9 cellular contexts compared by ENCODE assay signal in genomic region chr1:200873671-200874397, GRCh38. TPM values are rescaled to one million over a fixed set of nuclear protein-coding genes. Genes with fewer than 3 reads are reported as not detected.
DNase-seq lines count a peak whose midpoint lies in the region; ATAC-seq and TF ChIP-seq lines count a peak whose summit lies in the region.
"Had no signal": no experiment of that assay in that cellular context is flagged by ENCODE, and none has a peak within 500 bp of the region (broad histone marks: within the 10 kb centered on the region; RNA-seq: fewer than 3 reads in every experiment).

No MANE protein-coding gene starts in this region.

- intact Hi-C loops in esophagus squamous epithelium (cut with DNase I) = no loop called here
- intact Hi-C loops in sigmoid colon (cut with DNase I) = no loop called here
- intact Hi-C loops in PC-3 (cut with micrococcal nuclease) = no loop called here
- intact Hi-C loops in thyroid gland (cut with DNase I) = no loop called here

- TF ChIP-seq POLR2A in esophagus squamous epithelium (IDR thresholded peaks at IDR 0.05) = no peak
- TF ChIP-seq POLR2A in sigmoid colon (IDR thresholded peaks at IDR 0.05) = no peak
- TF ChIP-seq POLR2A in thyroid gland (IDR thresholded peaks at IDR 0.05) = no peak

- H3K9me3 ChIP-seq in esophagus squamous epithelium (no peaks in the 10 kb centered on the region), sigmoid colon (no peaks in the 10 kb centered on the region), PC-3 (ENCODE audit: low read length) (no peaks in the 10 kb centered on the region), thyroid gland (no peaks in the 10 kb centered on the region)

- no peak for TF ChIP-seq CTCF in esophagus squamous epithelium (IDR thresholded peaks at IDR 0.05)
- no peak for TF ChIP-seq CTCF in sigmoid colon (IDR thresholded peaks at IDR 0.05)
- TF ChIP-seq CTCF in PC-3 (conservative IDR thresholded peaks at IDR 0.05; ENCODE audit: low read depth, low read length) = no peak
- no peak for TF ChIP-seq CTCF in thyroid gland (IDR thresholded peaks at IDR 0.05)

- peak overlapping the region in 2 of 4 donors; percentile 6 to 49 for H3K27ac ChIP-seq in esophagus squamous epithelium
- H3K27ac ChIP-seq in sigmoid colon = no peak overlapping the region
- no peak overlapping the region for H3K27ac ChIP-seq in PC-3 (ENCODE audit: low read length)
- no peak overlapping the region for H3K27ac ChIP-seq in thyroid gland

- H3F3A ChIP-seq in PC-3 (ENCODE audit: low read length, unreplicated experiment) = no peaks in the 10 kb centered on the region

- no peak overlapping the region for H3K4me2 ChIP-seq in PC-3 (ENCODE audit: low read length)

- CTCF ChIA-PET in PC-3 (lab: Charles Lee) = no interaction called here

- no peak overlapping the region for H3K9ac ChIP-seq in PC-3 (ENCODE audit: low read length)

- H3K36me3 ChIP-seq in esophagus squamous epithelium = no peaks in the 10 kb centered on the region
- no peaks in the 10 kb centered on the region for H3K36me3 ChIP-seq in sigmoid colon
- no peaks in the 10 kb centered on the region for H3K36me3 ChIP-seq in PC-3 (ENCODE audit: low read depth, low read length)
- no peaks in the 10 kb centered on the region for H3K36me3 ChIP-seq in thyroid gland

- no peak for TF ChIP-seq EP300 in sigmoid colon (IDR thresholded peaks at IDR 0.05)

- no peaks in the 10 kb centered on the region for H3K79me2 ChIP-seq in PC-3 (ENCODE audit: low read length)

- no peaks in the 10 kb centered on the region for H4K20me1 ChIP-seq in PC-3 (ENCODE audit: low read length)

- H3K9me2 ChIP-seq in PC-3 (replicated peaks; ENCODE audit: low read length) = no peaks in the 10 kb centered on the region

- POLR2A ChIA-PET in PC-3 (lab: Charles Lee; ENCODE audit: unreplicated experiment) = no interaction called here

- WGBS in esophagus squamous epithelium, 2 donors = 11 to 62% methylated on average over 11 to 23 of the region's 66 CpGs
- WGBS in sigmoid colon, 2 donors = 17 to 33% methylated on average over 66 of the region's 66 CpGs
- 32 to 56% methylated on average over 13 to 31 of the region's 66 CpGs for WGBS in thyroid gland, 2 donors

- no peak for ATAC-seq in PC-3

- H3K4me3 ChIP-seq in esophagus squamous epithelium = peak overlapping the region; percentile 3 to 59 (median 27)
- H3K4me3 ChIP-seq in sigmoid colon = peak overlapping the region in 3 of 4 donors; percentile 11 to 39 (median 37)
- H3K4me3 ChIP-seq in PC-3 (ENCODE audit: low read length) = no peak overlapping the region
- H3K4me3 ChIP-seq in thyroid gland (replicated peaks in 1 of 3) = no peak overlapping the region

- H3K27me3 ChIP-seq in esophagus squamous epithelium (peaks cover 0 to 97% (median 11%) of the 10 kb centered on the region in 4 donors), sigmoid colon (peaks cover 19 to 85% (median 51%) of the 10 kb centered on the region in 3 donors), PC-3 (ENCODE audit: low read length) (peaks cover 68% of the 10 kb centered on the region), thyroid gland (peaks cover 17% of the 10 kb centered on the region)

- DNase-seq in COLO668 (lab: John Stamatoyannopoulos, UW; ENCODE audit: unreplicated experiment) = peak; percentile 69
- DNase-seq in NCI-H1417 treated with DMSO at 0.1 percent for 48 hours (lab: John Stamatoyannopoulos, UW) = peak; percentile 19
- DNase-seq in esophagus squamous epithelium (lab: John Stamatoyannopoulos, UW) = no peak
- peak; percentile 50 for DNase-seq in sigmoid colon
- DNase-seq in COR-L47 (lab: John Stamatoyannopoulos, UW) = no peak
- no peak for DNase-seq in PC-3
- no peak for DNase-seq in OCI-M1 (lab: John Stamatoyannopoulos, UW)
- no peak for DNase-seq in thyroid gland
- DNase-seq: Karpas-422 had no signal

- BruUV-seq in PC-3 (replicated peaks; lab: Mats Ljungman, UMichigan) = no TSS peak

- H2AFZ ChIP-seq in PC-3 (ENCODE audit: low read length) = no peak overlapping the region

- peaks cover 5 to 16% (median 12%) of the 10 kb centered on the region in 3 donors for H3K4me1 ChIP-seq in esophagus squamous epithelium
- peaks cover 0 to 15% (median 13%) of the 10 kb centered on the region in 4 donors for H3K4me1 ChIP-seq in sigmoid colon
- H3K4me1 ChIP-seq in PC-3 (ENCODE audit: insufficient read depth, low read length) = no peaks in the 10 kb centered on the region
- peaks cover 0 to 13% of the 10 kb centered on the region in 2 donors for H3K4me1 ChIP-seq in thyroid gland

RNA-seq across cellular contexts. Expression of gene GPR25, which starts 1.1 kb away (rescaled TPM):
- 1 to 10 TPM in 1 of 4 donors, not detected in 3; 1.3 TPM for total RNA-seq in esophagus squamous epithelium
- total RNA-seq in sigmoid colon = not detected
- 1 to 10 TPM in 1 of 3 donors, not detected in 2; 1.0 TPM for polyA plus RNA-seq in sigmoid colon
- total RNA-seq in PC-3 (2014; rRNA removed) = not detected in 2 replicates
- under 1 TPM in 1 of 4 donors, not detected in 3; 0.27 TPM for total RNA-seq in thyroid gland

RNA-seq across cellular contexts. Expression of gene INAVA, which starts 20.9 kb away (rescaled TPM):
- total RNA-seq in esophagus squamous epithelium = 100 to 1,000 TPM in 1 of 4 donors, 10 to 100 TPM in 3; 45.6 to 102 (median 58.4) TPM
- 1 to 10 TPM in 1 of 4 donors, under 1 TPM in 3; 0.27 to 1.4 (median 0.44) TPM for total RNA-seq in sigmoid colon
- 100 to 1,000 TPM in 2 of 3 donors, 10 to 100 TPM in 1; 78.9 to 176 (median 138) TPM for polyA plus RNA-seq in sigmoid colon
- 102 and 128 TPM in 2 replicates for total RNA-seq in PC-3 (2014; rRNA removed)
- total RNA-seq in thyroid gland = under 1 TPM in 1 of 4 donors, not detected in 3; 0.27 TPM

Comparison
In these comparisons a context has a peak if more than half of its experiments do, and no peak if none do; other contexts are left out.
1. DNase-seq: peak in COLO668 (single experiment), NCI-H1417 treated with DMSO at 0.1 percent for 48 hours (single experiment) and sigmoid colon (single experiment); none in esophagus squamous epithelium (single experiment), COR-L47 (single experiment), PC-3 (single experiment), OCI-M1 (single experiment) and thyroid gland (0 of 2).
2. H3K4me3 ChIP-seq: peak in esophagus squamous epithelium (4 of 4) and sigmoid colon (3 of 4); none in PC-3 (single experiment) and thyroid gland (0 of 3).
3. RNA of gene INAVA, which starts 20.9 kb away (total RNA-seq): 102 to 128 TPM in PC-3 and 45.6 to 102 TPM in esophagus squamous epithelium; 0.27 to 1.4 TPM in sigmoid colon and 0.27 TPM in thyroid gland; every median in the first group is over 10 times any median in the second.